In the genomic region with DNA sequence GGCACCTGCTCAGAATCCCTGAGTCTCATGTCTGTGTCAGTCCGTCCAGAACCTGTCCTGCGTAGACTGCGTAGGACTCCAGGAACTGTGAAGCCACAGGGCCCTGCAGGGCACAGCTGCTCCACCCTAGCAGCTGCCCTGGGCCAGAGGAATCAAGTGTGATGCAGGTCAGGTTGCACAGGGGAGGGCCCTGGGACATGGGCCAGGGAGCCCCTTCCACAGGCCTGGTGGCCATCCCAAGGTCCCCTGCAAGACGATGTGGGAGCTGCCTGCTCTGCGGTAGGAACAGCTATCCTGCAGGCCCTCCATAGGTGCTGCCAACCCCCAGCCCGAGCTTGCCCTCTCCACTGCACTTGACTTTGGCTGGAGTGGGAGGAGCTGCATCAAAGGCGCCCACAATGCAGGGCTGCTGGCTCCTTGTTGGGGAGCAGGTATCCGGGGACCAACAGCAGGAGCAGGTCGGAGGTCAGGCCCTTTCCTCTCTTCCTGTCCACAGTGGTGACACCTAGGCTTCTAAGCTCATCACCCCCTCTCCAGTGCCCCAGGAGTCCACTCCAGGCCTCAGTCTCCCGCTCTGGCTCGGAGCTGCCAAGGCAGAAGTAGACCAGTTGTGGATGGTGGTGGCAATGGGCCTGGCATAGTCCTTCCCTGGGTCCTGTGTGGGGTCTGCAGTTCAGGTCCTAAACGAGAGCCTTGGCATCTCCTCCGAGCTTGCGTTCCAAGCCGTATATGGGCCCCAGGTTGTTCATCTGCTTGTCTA, we compare ENCODE assay signal across 19 cellular contexts.
DNase-seq lines count a peak whose midpoint lies in the region; ATAC-seq, FAIRE-seq and TF ChIP-seq lines count a peak whose summit lies in the region.
"Had no signal": no experiment of that assay in that cellular context is flagged by ENCODE, and none has a peak within 500 bp of the region (broad histone marks: within the 10 kb centered on the region; RNA-seq: fewer than 3 reads in every experiment).

No MANE protein-coding gene starts in this region.

- no peak overlapping the region for H3K4me3 ChIP-seq in K562
- no peak overlapping the region for H3K4me3 ChIP-seq in neuronal stem cell (ENCODE audit: low read length in 2 of 2)
- H3K4me3 ChIP-seq: upper lobe of left lung had no signal

- H4K8ac ChIP-seq in neuronal stem cell (ENCODE audit: low read depth, low read length): peak overlapping the region; percentile 43

- peaks cover 58% of the 10 kb centered on the region; the same call in 2 of the 3 replicates for H3K36me3 ChIP-seq in K562 (ENCODE audit: control insufficient read depth, insufficient read depth, low read length)
- no peaks in the 10 kb centered on the region for H3K36me3 ChIP-seq in neuronal stem cell (replicated peaks in 1 of 2; ENCODE audit: control insufficient read depth in 2 of 2, insufficient read depth in 2 of 2, low read length in 2 of 2)
- H3K36me3 ChIP-seq: upper lobe of left lung had no signal

- no peak for TF ChIP-seq EP300 in K562 (IDR thresholded peaks at IDR 0.05; ENCODE audit: low read length)

- H2BK5ac ChIP-seq in neuronal stem cell (ENCODE audit: low read length): no peak overlapping the region

- peak overlapping the region; percentile 11 to 82; a peak in 3 of 4 replicates for H3K9ac ChIP-seq in K562 (ENCODE audit: insufficient read depth in 1 of 2, low read depth in 2 of 2, low read length in 2 of 2)
- no peak overlapping the region for H3K9ac ChIP-seq in neuronal stem cell (ENCODE audit: low read depth, low read length, poor library complexity)

- no peaks in the 10 kb centered on the region for H3K9me1 ChIP-seq in K562 (ENCODE audit: control insufficient read depth, insufficient read depth, low read length)

- H3K79me1 ChIP-seq in neuronal stem cell (ENCODE audit: low read depth, low read length): peaks cover 4% of the 10 kb centered on the region

- H2AK5ac ChIP-seq in neuronal stem cell (ENCODE audit: low read depth, low read length): peak overlapping the region; percentile 78

- no peak for TF ChIP-seq POLR2A in K562 (conservative IDR thresholded peaks at IDR 0.05)

- H3K9me3 ChIP-seq in K562 (replicated peaks; ENCODE audit: control insufficient read depth, insufficient read depth, low read depth, low read length): no peaks in the 10 kb centered on the region
- H3K9me3 ChIP-seq in neuronal stem cell (replicated peaks in 1 of 2; ENCODE audit: control insufficient read depth in 2 of 2, insufficient read depth in 1 of 2, low read depth in 1 of 2, low read length in 2 of 2): no peaks in the 10 kb centered on the region
- H3K9me3 ChIP-seq: upper lobe of left lung had no signal

- in situ Hi-C loops in K562 (cut with MboI): no loop called here

- intact Hi-C loops in left cardiac atrium (cut with DNase I): no loop called here
- intact Hi-C loops in Right ventricle myocardium superior (cut with DNase I): no loop called here
- intact Hi-C loops in K562 (cut with micrococcal nuclease): loop anchor here (2.0 kb wide), 1 partner anchor 15 kb away; no protein-coding TSS in a partner anchor

- WGBS in K562 (ENCODE audit: insufficient coverage, low coverage, missing lambda C conversion rate): 92% methylated on average over 15 of the region's 15 CpGs
- WGBS in neuronal stem cell (ENCODE audit: extremely low coverage in 2 of 2, insufficient read length in 2 of 2, insufficient replicate concordance in 1 of 2), 2 donors: no CpG with 5 or more reads among the region's 15 CpGs

- no peak for ATAC-seq in left cardiac atrium
- ATAC-seq in Right ventricle myocardium superior (ENCODE audit: poor library complexity): no peak
- no peak for ATAC-seq in K562
- no peak for ATAC-seq in HG02588 (IDR thresholded peaks at IDR 0.05; ENCODE audit: unreplicated experiment)
- no peak for ATAC-seq in HG02798 (IDR thresholded peaks at IDR 0.05; ENCODE audit: poor library complexity, unreplicated experiment)

- H2BK15ac ChIP-seq in neuronal stem cell (ENCODE audit: low read length): no peak overlapping the region

- H3K4me1 ChIP-seq in K562 (replicated peaks in 1 of 2; ENCODE audit: control insufficient read depth in 2 of 2, insufficient read depth in 2 of 2, low read length in 2 of 2): peaks cover 47 to 71% of the 10 kb centered on the region in 2 experiments
- H3K4me1 ChIP-seq in neuronal stem cell (ENCODE audit: control insufficient read depth in 2 of 2, insufficient read depth in 1 of 2, low read depth in 1 of 2, low read length in 2 of 2): peaks cover 0 to 5% of the 10 kb centered on the region in 2 donors

- peak overlapping the region; percentile 75 for H2BK12ac ChIP-seq in neuronal stem cell (ENCODE audit: low read length)

- H3K27ac ChIP-seq in K562 (ENCODE audit: extremely low read depth, low read depth, low read length): peak overlapping the region; percentile 62; the same call in 2 of the 3 replicates
- H3K27ac ChIP-seq in neuronal stem cell (replicated peaks; ENCODE audit: low read length): no peak overlapping the region
- H3K27ac ChIP-seq: upper lobe of left lung had no signal

- H3K23ac ChIP-seq in neuronal stem cell (ENCODE audit: low read depth, low read length, poor library complexity): peak overlapping the region; percentile 44

- H3K79me2 ChIP-seq in K562 (ENCODE audit: control insufficient read depth, insufficient read depth, low read length): peaks cover 14% of the 10 kb centered on the region; the same call in 2 of the 3 replicates

- TF ChIP-seq CTCF in K562 (IDR thresholded peaks at IDR 0.05 in 2 of 3, conservative IDR thresholded peaks at IDR 0.05 in 1 of 3; ENCODE audit: insufficient read depth in 2 of 3, low read depth in 1 of 3, low read length in 3 of 3): no peak

- no peaks in the 10 kb centered on the region for H4K20me1 ChIP-seq in K562 (replicated peaks; ENCODE audit: control insufficient read depth, insufficient read depth, low read length)

- CTCF ChIA-PET in K562 (lab: Yijun Ruan, JAX; ENCODE audit: low intra/inter-chr PET ratio): no interaction called here

- H3K4ac ChIP-seq in neuronal stem cell (ENCODE audit: low read length): no peak overlapping the region

- no peak for TF ChIP-seq RAD21 in K562 (CRISPR knock-in tag; conservative IDR thresholded peaks at IDR 0.05 in 1 of 2, IDR thresholded peaks at IDR 0.05 in 1 of 2)

- no peak overlapping the region for H2BK120ac ChIP-seq in neuronal stem cell (ENCODE audit: low read depth, low read length)

- POLR2A ChIA-PET in K562 (lab: Yijun Ruan, JAX): interaction anchor here (0.6 to 3.0 kb wide), 5 partner anchors 10 to 168 kb away, joined by 3 to 17 read pairs (median 3); no protein-coding TSS in a partner anchor

- H3K18ac ChIP-seq in neuronal stem cell (ENCODE audit: low read length): peak overlapping the region; percentile 80

- H3K27me3 ChIP-seq in K562 (ENCODE audit: control insufficient read depth in 2 of 2, insufficient read depth in 2 of 2, low read length in 2 of 2): no peaks in the 10 kb centered on the region
- no peaks in the 10 kb centered on the region for H3K27me3 ChIP-seq in neuronal stem cell (ENCODE audit: control insufficient read depth in 3 of 3, insufficient read depth in 3 of 3, low read depth in 1 of 3, low read length in 3 of 3)
- H3K27me3 ChIP-seq: upper lobe of left lung had no signal

- FAIRE-seq in K562 (lab: Jason Lieb, UNC): no peak
- FAIRE-seq: colon, D721Med, GM19239, H54 had no signal

- H4K91ac ChIP-seq in neuronal stem cell (ENCODE audit: low read depth, low read length, poor library complexity): no peak overlapping the region

- H3K4me2 ChIP-seq in K562 (ENCODE audit: insufficient read depth, low read length): no peak overlapping the region
- no peak overlapping the region for H3K4me2 ChIP-seq in neuronal stem cell (ENCODE audit: insufficient read depth, low read length, poor library complexity, severe bottlenecking)

- peak overlapping the region; percentile 14 for H3K14ac ChIP-seq in neuronal stem cell (ENCODE audit: low read length)

- H2AFZ ChIP-seq in K562 (ENCODE audit: low read depth, low read length): no peak overlapping the region
- no peak overlapping the region for H2AFZ ChIP-seq in neuronal stem cell (ENCODE audit: low read length)

- no TSS peak for BruUV-seq in K562 (replicated peaks; lab: Mats Ljungman, UMichigan)

- peak; percentile 16 for DNase-seq in left cardiac atrium
- no peak for DNase-seq in Right ventricle myocardium superior
- DNase-seq in K562 (ENCODE audit: extremely low read depth in 1 of 4, low spot score in 3 of 4): no peak
- DNase-seq in neuronal stem cell (ENCODE audit: low spot score): no peak
- no peak for DNase-seq in dermis blood vessel endothelial cell
- DNase-seq: activated CD4-positive, CD25-positive, alpha-beta regulatory T cell; activated naive CD4-positive, alpha-beta T cell treated with anti-CD3 and anti-CD28 coated beads for 36 hours; foreskin melanocyte; kidney glomerular epithelial cell; NCI-H2029 treated with DMSO at 0.1 percent for 48 hours; SIG-M5; stimulated activated naive CD4-positive, alpha-beta T cell treated with Interleukin-2 at 50 U/mL for 16 hours had no signal

TF ChIP-seq in K562, 482 proteins besides CTCF, POLR2A, EP300 and RAD21 (continues in another document):
- TF ChIP-seq, protein P1, sequence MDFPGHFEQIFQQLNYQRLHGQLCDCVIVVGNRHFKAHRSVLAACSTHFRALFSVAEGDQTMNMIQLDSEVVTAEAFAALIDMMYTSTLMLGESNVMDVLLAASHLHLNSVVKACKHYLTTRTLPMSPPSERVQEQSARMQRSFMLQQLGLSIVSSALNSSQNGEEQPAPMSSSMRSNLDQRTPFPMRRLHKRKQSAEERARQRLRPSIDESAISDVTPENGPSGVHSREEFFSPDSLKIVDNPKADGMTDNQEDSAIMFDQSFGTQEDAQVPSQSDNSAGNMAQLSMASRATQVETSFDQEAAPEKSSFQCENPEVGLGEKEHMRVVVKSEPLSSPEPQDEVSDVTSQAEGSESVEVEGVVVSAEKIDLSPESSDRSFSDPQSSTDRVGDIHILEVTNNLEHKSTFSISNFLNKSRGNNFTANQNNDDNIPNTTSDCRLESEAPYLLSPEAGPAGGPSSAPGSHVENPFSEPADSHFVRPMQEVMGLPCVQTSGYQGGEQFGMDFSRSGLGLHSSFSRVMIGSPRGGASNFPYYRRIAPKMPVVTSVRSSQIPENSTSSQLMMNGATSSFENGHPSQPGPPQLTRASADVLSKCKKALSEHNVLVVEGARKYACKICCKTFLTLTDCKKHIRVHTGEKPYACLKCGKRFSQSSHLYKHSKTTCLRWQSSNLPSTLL (IDR thresholded peaks at IDR 0.05): no peak
- no peak for TF ChIP-seq PTTG1 (tag; IDR thresholded peaks at IDR 0.05; ENCODE audit: low read depth)
- TF ChIP-seq, protein P2, sequence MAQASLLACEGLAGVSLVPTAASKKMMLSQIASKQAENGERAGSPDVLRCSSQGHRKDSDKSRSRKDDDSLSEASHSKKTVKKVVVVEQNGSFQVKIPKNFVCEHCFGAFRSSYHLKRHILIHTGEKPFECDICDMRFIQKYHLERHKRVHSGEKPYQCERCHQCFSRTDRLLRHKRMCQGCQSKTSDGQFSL (CRISPR knock-in tag; IDR thresholded peaks at IDR 0.05): 0 out of 2 replicates have a peak, but pooled peaks have one; percentile 35
- TF ChIP-seq, protein P2 (tag; IDR thresholded peaks at IDR 0.05): no peak
